In genomic region chr17:59627770-59628171, GRCh38 we compare ENCODE assay signal across 12 cellular contexts. TPM values are rescaled to one million over a fixed set of nuclear protein-coding genes. Genes with fewer than 3 reads are reported as not detected.
A peak's percentile ranks its signal among the peaks of the same experiment; 100 is the strongest.
DNase-seq lines count a peak whose midpoint lies in the region; ATAC-seq, FAIRE-seq and TF ChIP-seq lines count a peak whose summit lies in the region.
"Had no signal": no experiment of that assay in that cellular context is flagged by ENCODE, and none has a peak within 500 bp of the region (broad histone marks: within the 10 kb centered on the region; RNA-seq: fewer than 3 reads in every experiment).

No MANE protein-coding gene starts in this region.

- H4K20me1 ChIP-seq in SU-DHL-6 (ENCODE audit: low read depth, low read length): peaks cover 52% of the 10 kb centered on the region

- TF ChIP-seq EP300 in A549 (IDR thresholded peaks at IDR 0.05): no peak

- H3K9ac ChIP-seq in SU-DHL-6 (ENCODE audit: low read length): no peak overlapping the region

- no peak overlapping the region for H3K27ac ChIP-seq in A549
- peak overlapping the region; percentile 3; the same call in 1 of the 2 replicates for H3K27ac ChIP-seq in SU-DHL-6 (ENCODE audit: low read depth, low read length)
- H3K27ac ChIP-seq in left lung: peak overlapping the region in 1 of 2 donors; percentile 60
- no peak overlapping the region for H3K27ac ChIP-seq in vagina

- no peak for ATAC-seq in A549
- peak; percentile 16 for ATAC-seq in left lung
- no peak for ATAC-seq in HG03520 (IDR thresholded peaks at IDR 0.05; ENCODE audit: unreplicated experiment)
- ATAC-seq in GM21786 (IDR thresholded peaks at IDR 0.05; ENCODE audit: unreplicated experiment): no peak

- in situ Hi-C loops in GM13976 (cut with MboI; ENCODE audit: low sequenced_read_pairs, unreplicated experiment): no loop called here
- in situ Hi-C loops in HAP-1 (cut with MboI; ENCODE audit: low sequenced_read_pairs): no loop called here

- intact Hi-C loops in left lung (cut with DNase I) (no loop called here), vagina (cut with DNase I) (no loop called here)

- WGBS in A549 (ENCODE audit: missing lambda C conversion rate): 39% methylated on average over 2 of the region's 2 CpGs

- H3K36me3 ChIP-seq in SU-DHL-6 (ENCODE audit: low read length) (peaks cover 15% of the 10 kb centered on the region), left lung (no peaks in the 10 kb centered on the region), HAP-1 (replicated peaks) (peaks cover 16% of the 10 kb centered on the region), vagina (no peaks in the 10 kb centered on the region)

- DNase-seq in A549 (ENCODE audit: low read depth in 1 of 2, low spot score in 1 of 2) (no peak), GM13976 (ENCODE audit: low spot score) (peak; percentile 29), left lung (no peak), HAP-1 (ENCODE audit: low spot score in 2 of 2) (no peak), vagina (ENCODE audit: extremely low spot score in 2 of 2) (no peak)
- DNase-seq: activated gamma-delta T cell treated with Interleukin-2 at 50 U/mL for 16 hours; CD4-positive, alpha-beta T cell; NCI-H774; stimulated activated CD4-positive, alpha-beta T cell treated with anti-CD3 and anti-CD28 coated beads, Interleukin-12 subunit alpha, Interleukin-12 subunit beta, amount 100 ng/mL, for 4 hours had no signal

- H3K27me3 ChIP-seq in SU-DHL-6 (ENCODE audit: low read length) (no peaks in the 10 kb centered on the region), left lung (no peaks in the 10 kb centered on the region), HAP-1 (ENCODE audit: low read depth) (no peaks in the 10 kb centered on the region), vagina (no peaks in the 10 kb centered on the region)

- peaks cover 58% of the 10 kb centered on the region for H3K4me1 ChIP-seq in A549
- H3K4me1 ChIP-seq in left lung: peaks cover 50 to 100% of the 10 kb centered on the region in 2 donors
- peaks cover 34% of the 10 kb centered on the region for H3K4me1 ChIP-seq in HAP-1
- peaks cover 81% of the 10 kb centered on the region for H3K4me1 ChIP-seq in vagina

- H3K9me2 ChIP-seq in SU-DHL-6 (replicated peaks; ENCODE audit: insufficient read depth, low read length): no peaks in the 10 kb centered on the region

- CTCF ChIA-PET in A549 (lab: Yijun Ruan, JAX): interaction anchor here (1.4 kb wide), 1 partner anchor 11 kb away, joined by 3 read pairs; no protein-coding TSS in a partner anchor

- H3F3A ChIP-seq in SU-DHL-6 (ENCODE audit: insufficient read depth): peaks cover 13% of the 10 kb centered on the region; the same call in 1 of the 2 replicates

- POLR2A ChIA-PET in A549 (lab: Yijun Ruan, JAX): no interaction called here

- H3K4me3 ChIP-seq in A549: no peak overlapping the region
- no peak overlapping the region for H3K4me3 ChIP-seq in SU-DHL-6 (ENCODE audit: insufficient read depth, low read length, poor library complexity, severe bottlenecking)
- H3K4me3 ChIP-seq in left lung: no peak overlapping the region
- no peak overlapping the region for H3K4me3 ChIP-seq in HAP-1
- H3K4me3 ChIP-seq in vagina: no peak overlapping the region

- H3K4me2 ChIP-seq in A549 (peak overlapping the region; percentile 34), SU-DHL-6 (ENCODE audit: low read depth, low read length, poor library complexity, severe bottlenecking) (peak overlapping the region; percentile 9)

- H3K9me3 ChIP-seq in A549: no peaks in the 10 kb centered on the region
- no peaks in the 10 kb centered on the region for H3K9me3 ChIP-seq in SU-DHL-6 (ENCODE audit: insufficient read depth, low read length)
- no peaks in the 10 kb centered on the region for H3K9me3 ChIP-seq in left lung
- no peaks in the 10 kb centered on the region for H3K9me3 ChIP-seq in HAP-1
- H3K9me3 ChIP-seq in vagina: no peaks in the 10 kb centered on the region

- no peak overlapping the region for H2AFZ ChIP-seq in SU-DHL-6 (ENCODE audit: low read depth, low read length, severe bottlenecking)

- no peak for FAIRE-seq in A549 (lab: Jason Lieb, UNC)

- TF ChIP-seq CTCF in A549 (IDR thresholded peaks at IDR 0.05) (no peak), GM13976 (IDR thresholded peaks at IDR 0.05; ENCODE audit: borderline replicate concordance, control extremely low read depth, extremely low read depth, insufficient read depth, missing control alignments) (no peak), SU-DHL-6 (IDR thresholded peaks at IDR 0.05; ENCODE audit: insufficient read depth, low read length, poor library complexity, severe bottlenecking) (no peak), left lung (IDR thresholded peaks at IDR 0.05) (no peak), vagina (IDR thresholded peaks at IDR 0.05) (no peak)

- peaks cover 100% of the 10 kb centered on the region for H3K79me2 ChIP-seq in SU-DHL-6 (ENCODE audit: insufficient read depth, low read length)

- no peak for TF ChIP-seq RAD21 in A549 (conservative IDR thresholded peaks at IDR 0.05 in 1 of 2, IDR thresholded peaks at IDR 0.05 in 1 of 2)

- TF ChIP-seq POLR2A in A549 (IDR thresholded peaks at IDR 0.05; ENCODE audit: low read length): no peak
- TF ChIP-seq POLR2A in vagina (IDR thresholded peaks at IDR 0.05): no peak

TF ChIP-seq in A549, 52 proteins besides CTCF, POLR2A, EP300 and RAD21 (continues in another document):
- TF ChIP-seq CEBPB (IDR thresholded peaks at IDR 0.05) (no peak), POLR2AphosphoS2 (conservative IDR thresholded peaks at IDR 0.05; ENCODE audit: low read length) (no peak), KDM5A (IDR thresholded peaks at IDR 0.05) (no peak), ZSCAN20 (CRISPR knock-in tag; IDR thresholded peaks at IDR 0.05) (no peak), NPAS2 (CRISPR knock-in tag; IDR thresholded peaks at IDR 0.05; ENCODE audit: borderline replicate concordance) (no peak), REST (IDR thresholded peaks at IDR 0.05) (no peak), PHF8 (IDR thresholded peaks at IDR 0.05; ENCODE audit: borderline replicate concordance, low read depth) (no peak), MAZ (IDR thresholded peaks at IDR 0.05; ENCODE audit: borderline replicate concordance, low read depth, low read length) (no peak), EHF (CRISPR knock-in tag; IDR thresholded peaks at IDR 0.05) (no peak), HMGXB4 (CRISPR knock-in tag; IDR thresholded peaks at IDR 0.05; ENCODE audit: borderline replicate concordance) (no peak), ELK1 (IDR thresholded peaks at IDR 0.05; ENCODE audit: low read depth, low read length) (no peak), HOXA7 (CRISPR knock-in tag; IDR thresholded peaks at IDR 0.05) (no peak), SMC3 (IDR thresholded peaks at IDR 0.05) (no peak), CBX8 (IDR thresholded peaks at IDR 0.05) (no peak), JUN (IDR thresholded peaks at IDR 0.05) (no peak), HEYL (CRISPR knock-in tag; IDR thresholded peaks at IDR 0.05) (no peak)

RNA-seq across cellular contexts. Expression of gene CLTC, which starts 8.1 kb away (rescaled TPM):
- 360 and 376 TPM in 2 replicates for polyA plus RNA-seq in A549 (2011; rRNA removed)
- polyA plus RNA-seq in A549 (2012; cell fraction: cytosol; rRNA removed): 93.7 and 99.5 TPM in 2 replicates
- 191 and 272 TPM in 2 replicates for polyA plus RNA-seq in A549 (2012; cell fraction: nucleus; rRNA removed)
- polyA plus RNA-seq in A549 (2017; fragmentation: RNase III; extraction: RNeasy Plus Mini Kit Qiagen cat#74134 plus additional on column Dnase treatment): 182 to 185 TPM (median 183 TPM) in 3 replicates
- 712 and 826 TPM in 2 replicates for polyA minus RNA-seq in A549 (2011; rRNA and poly(A)+ RNA removed)
- 100 to 1,000 TPM; 315 to 335 TPM for total RNA-seq in left lung
- total RNA-seq in vagina: 113 TPM
